In the genomic region with DNA sequence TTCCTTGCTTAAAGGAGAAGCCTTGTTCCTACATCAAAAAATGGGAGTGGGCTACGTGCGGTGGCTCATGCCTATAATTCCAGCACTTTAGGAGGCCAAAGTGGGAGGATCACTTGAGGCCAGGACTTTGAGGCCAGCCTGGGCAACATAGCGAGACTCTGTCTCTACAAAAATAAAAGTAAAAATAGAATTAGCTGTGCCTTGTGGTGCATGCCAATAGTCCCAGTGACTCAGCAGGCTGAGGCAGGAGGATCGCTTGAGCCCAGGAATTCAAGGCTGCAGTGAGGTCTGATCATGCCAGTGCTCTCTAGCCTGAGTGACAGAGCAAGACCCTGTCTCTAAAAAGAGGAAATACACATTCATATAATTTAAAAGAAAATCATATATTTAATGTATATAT, we compare ENCODE assay signal across 1 cellular context.
TF ChIP-seq lines count a peak whose summit lies in the region.

No MANE protein-coding gene starts in this region.

TF ChIP-seq in GM23338, 12 proteins besides CTCF, POLR2A, EP300 and RAD21 (continued from another document):
- TF ChIP-seq, protein P1, sequence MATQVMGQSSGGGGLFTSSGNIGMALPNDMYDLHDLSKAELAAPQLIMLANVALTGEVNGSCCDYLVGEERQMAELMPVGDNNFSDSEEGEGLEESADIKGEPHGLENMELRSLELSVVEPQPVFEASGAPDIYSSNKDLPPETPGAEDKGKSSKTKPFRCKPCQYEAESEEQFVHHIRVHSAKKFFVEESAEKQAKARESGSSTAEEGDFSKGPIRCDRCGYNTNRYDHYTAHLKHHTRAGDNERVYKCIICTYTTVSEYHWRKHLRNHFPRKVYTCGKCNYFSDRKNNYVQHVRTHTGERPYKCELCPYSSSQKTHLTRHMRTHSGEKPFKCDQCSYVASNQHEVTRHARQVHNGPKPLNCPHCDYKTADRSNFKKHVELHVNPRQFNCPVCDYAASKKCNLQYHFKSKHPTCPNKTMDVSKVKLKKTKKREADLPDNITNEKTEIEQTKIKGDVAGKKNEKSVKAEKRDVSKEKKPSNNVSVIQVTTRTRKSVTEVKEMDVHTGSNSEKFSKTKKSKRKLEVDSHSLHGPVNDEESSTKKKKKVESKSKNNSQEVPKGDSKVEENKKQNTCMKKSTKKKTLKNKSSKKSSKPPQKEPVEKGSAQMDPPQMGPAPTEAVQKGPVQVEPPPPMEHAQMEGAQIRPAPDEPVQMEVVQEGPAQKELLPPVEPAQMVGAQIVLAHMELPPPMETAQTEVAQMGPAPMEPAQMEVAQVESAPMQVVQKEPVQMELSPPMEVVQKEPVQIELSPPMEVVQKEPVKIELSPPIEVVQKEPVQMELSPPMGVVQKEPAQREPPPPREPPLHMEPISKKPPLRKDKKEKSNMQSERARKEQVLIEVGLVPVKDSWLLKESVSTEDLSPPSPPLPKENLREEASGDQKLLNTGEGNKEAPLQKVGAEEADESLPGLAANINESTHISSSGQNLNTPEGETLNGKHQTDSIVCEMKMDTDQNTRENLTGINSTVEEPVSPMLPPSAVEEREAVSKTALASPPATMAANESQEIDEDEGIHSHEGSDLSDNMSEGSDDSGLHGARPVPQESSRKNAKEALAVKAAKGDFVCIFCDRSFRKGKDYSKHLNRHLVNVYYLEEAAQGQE (IDR thresholded peaks at IDR 0.05; ENCODE audit: unreplicated experiment) = no peak
- TF ChIP-seq, protein P2, sequence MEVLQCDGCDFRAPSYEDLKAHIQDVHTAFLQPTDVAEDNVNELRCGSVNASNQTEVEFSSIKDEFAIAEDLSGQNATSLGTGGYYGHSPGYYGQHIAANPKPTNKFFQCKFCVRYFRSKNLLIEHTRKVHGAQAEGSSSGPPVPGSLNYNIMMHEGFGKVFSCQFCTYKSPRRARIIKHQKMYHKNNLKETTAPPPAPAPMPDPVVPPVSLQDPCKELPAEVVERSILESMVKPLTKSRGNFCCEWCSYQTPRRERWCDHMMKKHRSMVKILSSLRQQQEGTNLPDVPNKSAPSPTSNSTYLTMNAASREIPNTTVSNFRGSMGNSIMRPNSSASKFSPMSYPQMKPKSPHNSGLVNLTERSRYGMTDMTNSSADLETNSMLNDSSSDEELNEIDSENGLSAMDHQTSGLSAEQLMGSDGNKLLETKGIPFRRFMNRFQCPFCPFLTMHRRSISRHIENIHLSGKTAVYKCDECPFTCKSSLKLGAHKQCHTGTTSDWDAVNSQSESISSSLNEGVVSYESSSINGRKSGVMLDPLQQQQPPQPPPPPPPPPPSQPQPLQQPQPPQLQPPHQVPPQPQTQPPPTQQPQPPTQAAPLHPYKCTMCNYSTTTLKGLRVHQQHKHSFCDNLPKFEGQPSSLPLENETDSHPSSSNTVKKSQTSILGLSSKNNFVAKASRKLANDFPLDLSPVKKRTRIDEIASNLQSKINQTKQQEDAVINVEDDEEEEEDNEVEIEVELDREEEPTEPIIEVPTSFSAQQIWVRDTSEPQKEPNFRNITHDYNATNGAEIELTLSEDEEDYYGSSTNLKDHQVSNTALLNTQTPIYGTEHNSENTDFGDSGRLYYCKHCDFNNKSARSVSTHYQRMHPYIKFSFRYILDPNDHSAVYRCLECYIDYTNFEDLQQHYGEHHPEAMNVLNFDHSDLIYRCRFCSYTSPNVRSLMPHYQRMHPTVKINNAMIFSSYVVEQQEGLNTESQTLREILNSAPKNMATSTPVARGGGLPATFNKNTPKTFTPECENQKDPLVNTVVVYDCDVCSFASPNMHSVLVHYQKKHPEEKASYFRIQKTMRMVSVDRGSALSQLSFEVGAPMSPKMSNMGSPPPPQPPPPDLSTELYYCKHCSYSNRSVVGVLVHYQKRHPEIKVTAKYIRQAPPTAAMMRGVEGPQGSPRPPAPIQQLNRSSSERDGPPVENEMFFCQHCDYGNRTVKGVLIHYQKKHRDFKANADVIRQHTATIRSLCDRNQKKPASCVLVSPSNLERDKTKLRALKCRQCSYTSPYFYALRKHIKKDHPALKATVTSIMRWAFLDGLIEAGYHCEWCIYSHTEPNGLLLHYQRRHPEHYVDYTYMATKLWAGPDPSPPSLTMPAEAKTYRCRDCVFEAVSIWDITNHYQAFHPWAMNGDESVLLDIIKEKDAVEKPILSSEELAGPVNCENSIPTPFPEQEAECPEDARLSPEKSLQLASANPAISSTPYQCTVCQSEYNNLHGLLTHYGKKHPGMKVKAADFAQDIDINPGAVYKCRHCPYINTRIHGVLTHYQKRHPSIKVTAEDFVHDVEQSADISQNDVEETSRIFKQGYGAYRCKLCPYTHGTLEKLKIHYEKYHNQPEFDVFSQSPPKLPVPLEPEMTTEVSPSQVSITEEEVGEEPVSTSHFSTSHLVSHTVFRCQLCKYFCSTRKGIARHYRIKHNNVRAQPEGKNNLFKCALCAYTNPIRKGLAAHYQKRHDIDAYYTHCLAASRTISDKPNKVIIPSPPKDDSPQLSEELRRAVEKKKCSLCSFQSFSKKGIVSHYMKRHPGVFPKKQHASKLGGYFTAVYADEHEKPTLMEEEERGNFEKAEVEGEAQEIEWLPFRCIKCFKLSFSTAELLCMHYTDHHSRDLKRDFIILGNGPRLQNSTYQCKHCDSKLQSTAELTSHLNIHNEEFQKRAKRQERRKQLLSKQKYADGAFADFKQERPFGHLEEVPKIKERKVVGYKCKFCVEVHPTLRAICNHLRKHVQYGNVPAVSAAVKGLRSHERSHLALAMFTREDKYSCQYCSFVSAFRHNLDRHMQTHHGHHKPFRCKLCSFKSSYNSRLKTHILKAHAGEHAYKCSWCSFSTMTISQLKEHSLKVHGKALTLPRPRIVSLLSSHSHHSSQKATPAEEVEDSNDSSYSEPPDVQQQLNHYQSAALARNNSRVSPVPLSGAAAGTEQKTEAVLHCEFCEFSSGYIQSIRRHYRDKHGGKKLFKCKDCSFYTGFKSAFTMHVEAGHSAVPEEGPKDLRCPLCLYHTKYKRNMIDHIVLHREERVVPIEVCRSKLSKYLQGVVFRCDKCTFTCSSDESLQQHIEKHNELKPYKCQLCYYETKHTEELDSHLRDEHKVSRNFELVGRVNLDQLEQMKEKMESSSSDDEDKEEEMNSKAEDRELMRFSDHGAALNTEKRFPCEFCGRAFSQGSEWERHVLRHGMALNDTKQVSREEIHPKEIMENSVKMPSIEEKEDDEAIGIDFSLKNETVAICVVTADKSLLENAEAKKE (CRISPR knock-in tag; IDR thresholded peaks at IDR 0.05) = no peak
- TF ChIP-seq NANOG (IDR thresholded peaks at IDR 0.05; ENCODE audit: borderline replicate concordance) (no peak), ZNF331 (CRISPR knock-in tag; IDR thresholded peaks at IDR 0.05; ENCODE audit: low read depth) (no peak), ZNF114 (CRISPR knock-in tag; IDR thresholded peaks at IDR 0.05) (no peak), EZH2 (IDR thresholded peaks at IDR 0.05; ENCODE audit: low read depth, unreplicated experiment) (no peak), EZH2phosphoT487 (IDR thresholded peaks at IDR 0.05; ENCODE audit: unreplicated experiment) (no peak)
